In genomic region chr20:8190043-8190880, GRCh38 we compare ENCODE assay signal across 18 cellular contexts. TPM values are rescaled to one million over a fixed set of nuclear protein-coding genes. Genes with fewer than 3 reads are reported as not detected.
DNase-seq lines count a peak whose midpoint lies in the region; ATAC-seq, FAIRE-seq and TF ChIP-seq lines count a peak whose summit lies in the region.
"Had no signal": no experiment of that assay in that cellular context is flagged by ENCODE, and none has a peak within 500 bp of the region (broad histone marks: within the 10 kb centered on the region; RNA-seq: fewer than 3 reads in every experiment).

No MANE protein-coding gene starts in this region.

- H3K4me1 ChIP-seq in right lobe of liver (peaks cover 0 to 19% (median 0%) of the 10 kb centered on the region in 4 donors), small intestine (ENCODE audit: control insufficient read depth in 2 of 2, insufficient read depth in 1 of 2, low read depth in 1 of 2, low read length in 1 of 2) (peaks cover 0 to 2% of the 10 kb centered on the region in 2 donors)
- H3K4me1 ChIP-seq: SJSA1 had no signal

- peaks cover 0 to 5% (median 0%) of the 10 kb centered on the region in 4 donors for H3K9me3 ChIP-seq in right lobe of liver
- no peaks in the 10 kb centered on the region for H3K9me3 ChIP-seq in small intestine (ENCODE audit: control insufficient read depth, low read depth)
- H3K9me3 ChIP-seq: HAP-1, SJSA1 had no signal

- FAIRE-seq in small intestine (lab: Jason Lieb, UNC) = no peak

- no peak for TF ChIP-seq POLR2A in right lobe of liver (IDR thresholded peaks at IDR 0.05)

- H3K4me3 ChIP-seq in epithelial cell of proximal tubule (ENCODE audit: low read depth, low read length) = no peak overlapping the region
- peak overlapping the region in 1 of 3 donors; percentile 9 for H3K4me3 ChIP-seq in right lobe of liver
- H3K4me3 ChIP-seq in small intestine (ENCODE audit: low read depth in 1 of 2, low read length in 2 of 2) = no peak overlapping the region
- H3K4me3 ChIP-seq: HAP-1, SJSA1 had no signal

- WGBS in right lobe of liver (ENCODE audit: insufficient coverage, low coverage, low lambda C conversion rate, missing lambda C conversion rate) = 33% methylated on average over 7 of the region's 7 CpGs
- 61 to 70% (median 70%) methylated on average over 7 of the region's 7 CpGs for WGBS in small intestine, 3 donors

- H3K27me3 ChIP-seq in right lobe of liver = no peaks in the 10 kb centered on the region
- H3K27me3 ChIP-seq in small intestine (ENCODE audit: control insufficient read depth in 2 of 2, insufficient read depth in 2 of 2, low read length in 2 of 2) = peaks cover 0 to 3% of the 10 kb centered on the region in 2 donors

- peak; percentile 88 to 94 (median 90) for ATAC-seq in right lobe of liver
- no peak for ATAC-seq in HG03097 (IDR thresholded peaks at IDR 0.05; ENCODE audit: low FRiP score, unreplicated experiment)

- no peaks in the 10 kb centered on the region for H3K36me3 ChIP-seq in right lobe of liver
- no peaks in the 10 kb centered on the region for H3K36me3 ChIP-seq in small intestine (ENCODE audit: control insufficient read depth in 2 of 2, insufficient read depth in 2 of 2, low read length in 2 of 2)
- H3K36me3 ChIP-seq: HAP-1, SJSA1 had no signal

- DNase-seq in HT-29 (ENCODE audit: low spot score) (peak; percentile 22), epithelial cell of proximal tubule (ENCODE audit: low read depth) (peak; percentile 10), right lobe of liver (peak in 1 of 3 donors; percentile 65), small intestine (peak; percentile 6), NCI-H1417 treated with DMSO at 0.1 percent for 48 hours (lab: John Stamatoyannopoulos, UW) (no peak), GM19238 (ENCODE audit: insufficient read length, low spot score) (no peak)
- DNase-seq: ACHN; AML-193; CD4-positive, CD25-positive, alpha-beta regulatory T cell; KBM-7; MV-4-11; NCI-H1417; NCI-H2081; NCI-H524 had no signal

- intact Hi-C loops in right lobe of liver (cut with DNase I) = no loop called here

- H3K27ac ChIP-seq in right lobe of liver = peak overlapping the region in 2 of 3 donors; percentile 8 to 62
- no peak overlapping the region for H3K27ac ChIP-seq in small intestine (ENCODE audit: low read depth in 1 of 2, low read length in 1 of 2)
- H3K27ac ChIP-seq: HL-60, SJSA1 had no signal

- TF ChIP-seq CTCF in epithelial cell of proximal tubule (conservative IDR thresholded peaks at IDR 0.05; ENCODE audit: low read depth, low read length) = no peak
- no peak for TF ChIP-seq CTCF in right lobe of liver (IDR thresholded peaks at IDR 0.05)

RNA-seq across cellular contexts. Expression of gene PLCB1, which starts 58.2 kb away (rescaled TPM):
- total RNA-seq in HT-29 (2014; rRNA removed; shearing (Covaris generic)) = 3.3 and 3.5 TPM in 2 replicates
- 0.07 and 2.2 TPM in 2 replicates for total RNA-seq in epithelial cell of proximal tubule
- 1 to 10 TPM; 5.0 to 9.9 (median 5.7) TPM for total RNA-seq in right lobe of liver
- 1 to 10 TPM; 1.8 to 5.4 (median 1.9) TPM for polyA plus RNA-seq in small intestine

Comparison
In these comparisons a context has a peak if more than half of its experiments do, and no peak if none do; other contexts are left out.
1. DNase-seq: peak in HT-29 (single experiment), epithelial cell of proximal tubule (single experiment) and small intestine (single experiment); none in NCI-H1417 treated with DMSO at 0.1 percent for 48 hours (single experiment) and GM19238 (single experiment).
2. H3K27ac ChIP-seq: peak in right lobe of liver (2 of 3); none in small intestine (0 of 2).